30 cellular contexts compared by ENCODE assay signal in the genomic region with DNA sequence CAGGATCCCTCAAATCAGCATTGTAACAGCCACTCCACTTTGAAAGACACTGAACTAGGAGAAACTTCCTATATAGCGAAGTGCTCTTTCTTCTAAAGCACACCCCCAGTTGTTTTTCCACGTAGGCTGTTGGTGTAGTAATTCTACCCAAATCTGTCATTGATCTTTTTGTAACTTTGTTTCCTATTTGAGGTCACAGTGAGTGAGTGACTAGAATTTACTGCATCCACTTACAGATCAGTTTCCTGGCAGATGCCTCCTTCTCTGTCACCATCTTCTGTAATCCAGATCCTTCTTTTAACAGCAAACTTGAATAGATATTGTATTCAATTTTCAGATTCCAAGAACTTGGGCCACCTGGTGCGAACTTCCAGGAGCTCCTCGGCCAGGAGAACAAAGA. TPM values are rescaled to one million over a fixed set of nuclear protein-coding genes. Genes with fewer than 3 reads are reported as not detected.
"Had no signal": no experiment of that assay in that cellular context is flagged by ENCODE, and none has a peak within 500 bp of the region (broad histone marks: within the 10 kb centered on the region; RNA-seq: fewer than 3 reads in every experiment).

No MANE protein-coding gene starts in this region.

- H3K36me3 Mint-ChIP-seq: activated CD4-positive, alpha-beta memory T cell treated with anti-CD3 and anti-CD28 coated beads for 36 hours; WTC11 had no signal

- DNase-seq: activated CD4-positive, alpha-beta memory T cell treated with anti-CD3 and anti-CD28 coated beads for 36 hours; activated CD4-positive, alpha-beta T cell treated with anti-CD3 and anti-CD28 coated beads, Interleukin-2, amount 10 ng/mL, durations not matched to agents 24 days and 14 days; activated CD4-positive, CD25-positive, alpha-beta regulatory T cell treated with anti-CD3 and anti-CD28 coated beads, Interleukin-2, amount 50 U/mL, for 72 hours; activated effector memory CD4-positive, alpha-beta T cell treated with Interleukin-2 at 50 U/mL for 16 hours; activated naive CD4-positive, alpha-beta T cell; amniotic stem cell; body of pancreas; central memory CD4-positive, alpha-beta T cell; NCI-H1092; NCI-H1417; NCI-H2029; NCI-H2107; NCI-H2171 treated with DMSO at 0.1 percent for 48 hours; NCI-H226; NCI-H526 treated with DMSO at 0.1 percent for 48 hours; NK-92 treated with Interleukin-12 subunit alpha and Interleukin-12 subunit beta, amount 100 ng/mL, for 24 hours; OCI-M1; Peyer's patch; Right ventricle myocardium superior; SW 1271 had no signal

- H3K4me3 Mint-ChIP-seq: activated CD4-positive, alpha-beta memory T cell treated with anti-CD3 and anti-CD28 coated beads for 36 hours; activated CD4-positive, alpha-beta T cell treated with anti-CD3 and anti-CD28 coated beads, Interleukin-2, amount 10 ng/mL, durations not matched to agents 24 days and 14 days; T-helper 2 cell treated with Interferon-gamma antibody and Interleukin-4, amounts not matched to agents 5 μg/mL and 100 μg/mL, for 36 hours; WTC11 had no signal

- ATAC-seq: body of pancreas, HepG2, SK-N-SH treated with all-trans-retinoic acid at 6 μM for 48 hours, WTC11 had no signal

- H3K9me3 Mint-ChIP-seq: activated CD4-positive, alpha-beta memory T cell treated with anti-CD3 and anti-CD28 coated beads for 36 hours; activated CD4-positive, alpha-beta T cell treated with anti-CD3 and anti-CD28 coated beads, Interleukin-2, amount 10 ng/mL, durations not matched to agents 24 days and 14 days; T-helper 2 cell treated with Interferon-gamma antibody and Interleukin-4, amounts not matched to agents 5 μg/mL and 100 μg/mL, for 36 hours; WTC11 had no signal

- H3K4me1 Mint-ChIP-seq: WTC11 had no signal

- H3K27ac Mint-ChIP-seq: activated CD4-positive, alpha-beta memory T cell treated with anti-CD3 and anti-CD28 coated beads for 36 hours; activated CD4-positive, alpha-beta T cell treated with anti-CD3 and anti-CD28 coated beads, Interleukin-2, amount 10 ng/mL, durations not matched to agents 24 days and 14 days; T-helper 2 cell treated with Interferon-gamma antibody and Interleukin-4, amounts not matched to agents 5 μg/mL and 100 μg/mL, for 36 hours; WTC11 had no signal

RNA-seq across cellular contexts. Expression of gene ZAR1L, which starts 15.3 kb away (rescaled TPM):
- total RNA-seq: activated CD4-positive, alpha-beta memory T cell treated with anti-CD3 and anti-CD28 coated beads for 36 hours; ascending aorta; body of pancreas; bronchial epithelial cell; chondrocyte; MCF 10A; NCI-H460; Peyer's patch; Right ventricle myocardium superior; T-helper 1 cell treated with Interleukin-12 subunit alpha and Interleukin-12 subunit beta and Interleukin-4 antibody, amounts not matched to agents 30 ng/mL and 1 ng/mL, for 36 hours had no signal
